ENCODE assay signal across 8 cellular contexts in the genomic region with DNA sequence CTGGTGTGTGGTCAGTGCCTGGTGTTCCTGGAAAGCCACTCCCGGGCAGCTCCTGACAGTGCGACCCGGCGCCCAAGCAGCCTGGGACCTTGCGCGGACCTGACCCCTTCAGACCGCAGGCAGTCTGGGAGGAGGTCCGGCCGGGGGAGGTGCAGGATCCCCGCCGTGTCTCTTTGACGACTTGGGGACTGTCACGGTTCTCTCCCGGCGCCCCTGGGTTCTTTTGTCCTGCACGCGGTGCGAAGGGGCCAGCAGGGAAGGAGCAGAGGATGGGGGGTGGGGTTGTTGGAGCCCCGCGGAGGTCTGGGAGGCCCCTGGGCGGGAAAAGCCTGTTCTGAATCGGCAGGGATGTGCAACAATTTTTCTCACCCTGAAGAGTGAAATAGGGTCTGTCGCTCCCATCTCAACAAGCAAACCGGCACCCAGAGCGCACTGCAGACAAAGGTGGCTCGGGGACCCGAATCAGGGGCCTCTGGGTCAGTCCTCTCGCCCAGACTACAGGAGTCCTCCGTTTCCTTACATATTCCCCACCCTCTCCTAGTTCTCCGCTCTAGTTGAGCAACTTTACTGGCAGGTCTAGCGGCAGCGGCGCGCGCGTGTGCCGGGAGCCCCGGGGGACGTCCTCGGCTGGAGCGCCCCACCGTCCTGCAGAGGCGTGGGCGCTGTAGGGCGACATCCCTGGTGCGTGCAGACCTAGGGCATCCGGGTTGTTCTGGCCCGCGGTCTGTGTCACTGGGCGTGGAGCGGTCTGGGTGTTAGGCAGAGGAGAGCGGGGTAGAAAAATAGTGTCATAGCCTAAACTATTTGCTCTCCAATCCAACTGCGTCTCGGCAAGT. TPM values are rescaled to one million over a fixed set of nuclear protein-coding genes. Genes with fewer than 3 reads are reported as not detected.
DNase-seq lines count a peak whose midpoint lies in the region; ATAC-seq and TF ChIP-seq lines count a peak whose summit lies in the region.

No MANE protein-coding gene starts in this region.

- ATAC-seq in CD4-positive, CD25-positive, alpha-beta regulatory T cell (ENCODE audit: low read depth in 2 of 2), result peak; percentile 44 to 48
- ATAC-seq in GM19035 (IDR thresholded peaks at IDR 0.05; ENCODE audit: unreplicated experiment) (peak; percentile 36), HG03135 (IDR thresholded peaks at IDR 0.05; ENCODE audit: unreplicated experiment) (peak; percentile 35)

- peaks cover 0 to 1% of the 10 kb centered on the region in 2 experiments for H3K9me3 ChIP-seq in CD4-positive, CD25-positive, alpha-beta regulatory T cell (ENCODE audit: control insufficient read depth in 2 of 2, low read length in 2 of 2)
- H3K9me3 ChIP-seq in SU-DHL-6 (ENCODE audit: insufficient read depth, low read length) (no peaks in the 10 kb centered on the region), endodermal cell (ENCODE audit: control insufficient read depth, low read length) (no peaks in the 10 kb centered on the region), mononuclear cell (ENCODE audit: low read depth, low read length) (no peaks in the 10 kb centered on the region)

- no peaks in the 10 kb centered on the region for H3K36me3 Mint-ChIP-seq in CD4-positive, CD25-positive, alpha-beta regulatory T cell
- H3K36me3 Mint-ChIP-seq in endodermal cell (ENCODE audit: low read depth), result peaks cover 4% of the 10 kb centered on the region

- no peak overlapping the region for H3K27ac Mint-ChIP-seq in CD4-positive, CD25-positive, alpha-beta regulatory T cell
- H3K27ac Mint-ChIP-seq in endodermal cell, result peak overlapping the region; percentile 95

- H3K9ac ChIP-seq in SU-DHL-6 (ENCODE audit: low read length), result no peak overlapping the region
- H3K9ac ChIP-seq in endodermal cell (ENCODE audit: extremely low read depth, low read length, poor library complexity, severe bottlenecking), result peak overlapping the region; percentile 47

- 0% methylated on average over 8 to 54 of the region's 54 CpGs for WGBS in endodermal cell (ENCODE audit: insufficient coverage in 1 of 2, insufficient read length in 1 of 2), 2 experiments
- WGBS in urinary bladder, result under 1% methylated on average over 54 of the region's 54 CpGs

- peak overlapping the region; percentile 48 for H3K4me2 ChIP-seq in SU-DHL-6 (ENCODE audit: low read depth, low read length, poor library complexity, severe bottlenecking)

- peaks cover 42% of the 10 kb centered on the region for H3K27me3 ChIP-seq in CD4-positive, CD25-positive, alpha-beta regulatory T cell (ENCODE audit: control insufficient read depth, insufficient read depth, low read length)
- H3K27me3 ChIP-seq in SU-DHL-6 (ENCODE audit: low read length) (peaks cover 4% of the 10 kb centered on the region; the same call in 1 of the 2 replicates), endodermal cell (ENCODE audit: control insufficient read depth, insufficient read depth, low read length, poor library complexity, severe bottlenecking) (no peaks in the 10 kb centered on the region), mononuclear cell (ENCODE audit: insufficient read depth, low read length) (peaks cover 83% of the 10 kb centered on the region)

- no peaks in the 10 kb centered on the region for H3F3A ChIP-seq in SU-DHL-6 (ENCODE audit: insufficient read depth)

- TF ChIP-seq CTCF in SU-DHL-6 (IDR thresholded peaks at IDR 0.05; ENCODE audit: insufficient read depth, low read length, poor library complexity, severe bottlenecking), result no peak
- no peak for TF ChIP-seq CTCF in endodermal cell (conservative IDR thresholded peaks at IDR 0.05)

- H3K4me1 ChIP-seq in CD4-positive, CD25-positive, alpha-beta regulatory T cell (ENCODE audit: control insufficient read depth, insufficient read depth, low read length, poor library complexity, severe bottlenecking), result peaks cover 27% of the 10 kb centered on the region
- peaks cover 3% of the 10 kb centered on the region for H3K4me1 ChIP-seq in endodermal cell (ENCODE audit: control insufficient read depth, insufficient read depth, low read length)
- peaks cover 40% of the 10 kb centered on the region for H3K4me1 ChIP-seq in mononuclear cell (ENCODE audit: insufficient read depth, low read length)
- no peaks in the 10 kb centered on the region for H3K4me1 ChIP-seq in urinary bladder (ENCODE audit: insufficient read depth)

- H3K4me3 ChIP-seq in CD4-positive, CD25-positive, alpha-beta regulatory T cell (ENCODE audit: low read depth, low read length), result no peak overlapping the region
- no peak overlapping the region for H3K4me3 ChIP-seq in SU-DHL-6 (ENCODE audit: insufficient read depth, low read length, poor library complexity, severe bottlenecking)
- peak overlapping the region; percentile 90 for H3K4me3 ChIP-seq in endodermal cell (ENCODE audit: low read length)
- peak overlapping the region; percentile 67 for H3K4me3 ChIP-seq in mononuclear cell (ENCODE audit: low read length)
- peak overlapping the region; percentile 4 for H3K4me3 ChIP-seq in urinary bladder (ENCODE audit: low read depth, low read length)

- H3K9me3 Mint-ChIP-seq in CD4-positive, CD25-positive, alpha-beta regulatory T cell, result peaks cover 0 to 7% (median 0%) of the 10 kb centered on the region in 7 donors
- H3K9me3 Mint-ChIP-seq in endodermal cell, result no peaks in the 10 kb centered on the region

- H2AFZ ChIP-seq in SU-DHL-6 (ENCODE audit: low read depth, low read length, severe bottlenecking), result no peak overlapping the region

- peak overlapping the region in 3 of 4 donors; percentile 45 to 86 (median 79) for H3K4me3 Mint-ChIP-seq in CD4-positive, CD25-positive, alpha-beta regulatory T cell
- peak overlapping the region; percentile 93 for H3K4me3 Mint-ChIP-seq in endodermal cell

- H3K36me3 ChIP-seq in CD4-positive, CD25-positive, alpha-beta regulatory T cell (ENCODE audit: control insufficient read depth, insufficient read depth, low read length), result no peaks in the 10 kb centered on the region
- no peaks in the 10 kb centered on the region for H3K36me3 ChIP-seq in SU-DHL-6 (ENCODE audit: low read length)
- no peaks in the 10 kb centered on the region for H3K36me3 ChIP-seq in endodermal cell (ENCODE audit: control insufficient read depth, insufficient read depth, low read length)
- H3K36me3 ChIP-seq in urinary bladder (ENCODE audit: insufficient read depth), result no peaks in the 10 kb centered on the region

- peaks cover 6 to 35% (median 17%) of the 10 kb centered on the region in 4 donors for H3K4me1 Mint-ChIP-seq in CD4-positive, CD25-positive, alpha-beta regulatory T cell
- peaks cover 42% of the 10 kb centered on the region for H3K4me1 Mint-ChIP-seq in endodermal cell

- H3K27me3 Mint-ChIP-seq in CD4-positive, CD25-positive, alpha-beta regulatory T cell, result peaks cover 73% of the 10 kb centered on the region
- H3K27me3 Mint-ChIP-seq in endodermal cell (ENCODE audit: insufficient read depth), result peaks cover 1% of the 10 kb centered on the region

- no peaks in the 10 kb centered on the region for H4K20me1 ChIP-seq in SU-DHL-6 (ENCODE audit: low read depth, low read length)

- H3K9me2 ChIP-seq in SU-DHL-6 (replicated peaks; ENCODE audit: insufficient read depth, low read length), result no peaks in the 10 kb centered on the region

- H3K79me2 ChIP-seq in SU-DHL-6 (ENCODE audit: insufficient read depth, low read length), result no peaks in the 10 kb centered on the region

- peak in 1 of 3 donors; percentile 23 for DNase-seq in CD4-positive, CD25-positive, alpha-beta regulatory T cell
- peak; percentile 87 for DNase-seq in endodermal cell
- DNase-seq in NCI-H187 treated with DMSO at 0.1 percent for 48 hours (lab: John Stamatoyannopoulos, UW), result no peak

- H3K27ac ChIP-seq in CD4-positive, CD25-positive, alpha-beta regulatory T cell (ENCODE audit: insufficient read depth, low read length, poor library complexity, severe bottlenecking), result no peak overlapping the region
- H3K27ac ChIP-seq in SU-DHL-6 (ENCODE audit: low read depth, low read length) (no peak overlapping the region), endodermal cell (ENCODE audit: low read depth, low read length) (peak overlapping the region; percentile 85), urinary bladder (ENCODE audit: low read depth) (no peak overlapping the region)

RNA-seq across cellular contexts. Expression of gene VCAN, which starts 1.2 kb away (rescaled TPM):
- not detected for total RNA-seq in CD4-positive, CD25-positive, alpha-beta regulatory T cell
- polyA plus RNA-seq in CD4-positive, CD25-positive, alpha-beta regulatory T cell, result under 1 TPM in 3 of 4 donors, not detected in 1; 0.20 to 0.85 (median 0.40) TPM
- total RNA-seq in endodermal cell (100 to 1,000 TPM; 363 to 397 TPM), mononuclear cell (549 TPM), urinary bladder (435 TPM)
- 188 TPM for polyA plus RNA-seq in endodermal cell (2013, experiment 1 of 2)
- polyA plus RNA-seq in endodermal cell (2013, experiment 2 of 2), result 171 TPM
- polyA plus RNA-seq in urinary bladder, result 30.0 TPM

Comparison
In these comparisons a context has a peak if more than half of its experiments do, and no peak if none do; other contexts are left out.
1. H3K4me3 ChIP-seq: peak in endodermal cell (single experiment), mononuclear cell (single experiment) and urinary bladder (single experiment); none in CD4-positive, CD25-positive, alpha-beta regulatory T cell (single experiment) and SU-DHL-6 (single experiment).
2. RNA of gene VCAN, which starts 1.2 kb away (total RNA-seq): 549 TPM in mononuclear cell (single experiment), 435 TPM in urinary bladder (single experiment) and 363 to 397 TPM in endodermal cell; not detected in CD4-positive, CD25-positive, alpha-beta regulatory T cell (single experiment); every median in the first group is over 100 times any median in the second.
3. Peak in every context shown above with its lines, with median percentiles within 50 percentile points of each other: ATAC-seq.